In the genomic region with DNA sequence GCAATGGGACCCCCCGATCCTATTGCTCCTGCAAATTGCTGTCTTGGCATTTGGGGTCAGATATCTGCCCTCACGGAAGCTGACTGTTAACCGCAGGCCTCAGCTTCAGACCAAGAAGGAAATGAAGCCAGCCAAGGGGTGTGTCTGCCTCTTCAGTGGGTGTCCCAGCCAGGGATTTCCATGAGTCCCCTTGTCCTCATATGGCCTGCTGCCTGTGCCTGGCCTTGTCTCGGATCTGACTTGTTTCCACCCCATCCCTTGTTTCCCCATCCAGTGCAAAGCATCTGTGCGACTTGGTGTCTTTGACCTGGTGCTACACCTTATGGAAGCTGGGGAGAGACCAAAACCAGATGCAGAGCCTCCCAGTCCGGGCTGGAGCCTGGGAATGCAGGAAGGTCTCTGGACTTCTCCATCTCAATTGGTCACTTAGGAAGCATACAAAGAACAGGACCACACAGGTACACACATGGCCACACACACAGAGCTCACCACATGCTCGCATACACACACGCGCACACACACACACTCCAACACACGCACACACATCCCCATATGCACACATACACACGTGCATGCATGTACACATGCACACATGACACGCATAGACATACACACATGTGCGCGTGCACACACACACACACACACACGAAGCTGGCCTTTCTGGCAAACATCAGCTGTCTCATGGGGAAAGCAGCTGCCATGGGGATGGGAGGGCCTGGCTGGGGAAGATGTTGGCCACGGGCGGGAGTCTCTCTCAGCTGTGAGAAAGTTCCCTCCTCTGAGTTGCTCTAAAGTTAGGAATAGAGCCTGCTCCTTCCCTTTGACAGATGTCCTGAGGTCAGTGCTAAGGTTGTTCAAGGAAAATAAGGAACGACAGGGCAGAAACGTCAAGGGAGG, we compare ENCODE assay signal across 15 cellular contexts.
A peak's percentile ranks its signal among the peaks of the same experiment; 100 is the strongest.
DNase-seq lines count a peak whose midpoint lies in the region; ATAC-seq, FAIRE-seq and TF ChIP-seq lines count a peak whose summit lies in the region.
"Had no signal": no experiment of that assay in that cellular context is flagged by ENCODE, and none has a peak within 500 bp of the region (broad histone marks: within the 10 kb centered on the region; RNA-seq: fewer than 3 reads in every experiment).

No MANE protein-coding gene starts in this region.

- H3K36me3 Mint-ChIP-seq in neural crest cell (ENCODE audit: low read depth) = peaks cover 39% of the 10 kb centered on the region

- no peak overlapping the region for H2AK5ac ChIP-seq in H1 (ENCODE audit: low read depth, low read length)

- no peaks in the 10 kb centered on the region for H3K9me3 Mint-ChIP-seq in neural crest cell
- H3K9me3 Mint-ChIP-seq: nephron had no signal

- peak; percentile 38 for DNase-seq in ELR (ENCODE audit: low read depth)
- peak; percentile 43 for DNase-seq in KBM-7
- DNase-seq in H1 (ENCODE audit: low read depth in 1 of 2, low spot score in 2 of 2) = no peak
- no peak for DNase-seq in neural crest cell (ENCODE audit: low read depth, low spot score)
- no peak for DNase-seq in islet precursor cell
- DNase-seq: activated CD4-positive, alpha-beta T cell treated with anti-CD3 and anti-CD28 coated beads, Interleukin-2, amount 50 U/mL, for 4 hours; activated gamma-delta T cell treated with Interleukin-2 at 50 U/mL for 16 hours; hippocampal formation; NCI-H1105 treated with DMSO at 0.1 percent for 48 hours; NCI-H526 had no signal

- no peak overlapping the region for H3K56ac ChIP-seq in H1 (replicated peaks; ENCODE audit: insufficient read length, low read depth, low read length)

- no peak overlapping the region for H2BK12ac ChIP-seq in H1 (ENCODE audit: low read depth, low read length)

- no peak overlapping the region for H3K4ac ChIP-seq in H1 (replicated peaks; ENCODE audit: insufficient read length, low read depth, low read length)

- CTCF ChIA-PET in H1 (lab: Charles Lee; ENCODE audit: partially characterized antibody) = interaction anchor here (0.5 to 3.0 kb wide), 9 partner anchors 9 to 1248 kb away, joined by 3 to 7 read pairs (median 4); no protein-coding TSS in a partner anchor

- H4K20me1 ChIP-seq in H1 (replicated peaks in 1 of 2; ENCODE audit: control insufficient read depth in 1 of 2, insufficient read depth in 2 of 2, low read length in 2 of 2) = peaks cover 3 to 26% of the 10 kb centered on the region in 2 experiments

- peaks cover 7 to 54% (median 28%) of the 10 kb centered on the region in 4 experiments; a peak in 7 of 8 replicates for H3K36me3 ChIP-seq in H1 (ENCODE audit: control insufficient read depth in 2 of 4, insufficient read depth in 4 of 4, low read length in 3 of 4)
- H3K36me3 ChIP-seq: cardiac muscle cell had no signal

- no peaks in the 10 kb centered on the region for H3K23me2 ChIP-seq in H1 (ENCODE audit: low read depth, low read length)

- H2BK20ac ChIP-seq in H1 (ENCODE audit: low read length) = no peak overlapping the region

- in situ Hi-C loops in KBM-7 (cut with MboI; ENCODE audit: low pct_unique_long_range_greater_than_20kb, low sequenced_read_pairs) = no loop called here

- H2BK15ac ChIP-seq in H1 (ENCODE audit: low read length) = no peak overlapping the region

- H2BK5ac ChIP-seq in H1 (ENCODE audit: low read depth, low read length) = no peak overlapping the region

- no peak overlapping the region for H3K14ac ChIP-seq in H1 (ENCODE audit: insufficient read length)

- H4K8ac ChIP-seq in H1 (ENCODE audit: extremely low read depth, insufficient read depth, low read length) = no peak overlapping the region

- H3K4me1 Mint-ChIP-seq in neural crest cell = no peaks in the 10 kb centered on the region

- no peak for TF ChIP-seq POLR2A in H1 (IDR thresholded peaks at IDR 0.05; ENCODE audit: control extremely low read depth in 1 of 2, low read depth in 2 of 2, low read length in 2 of 2)

- H3K23ac ChIP-seq in H1 (ENCODE audit: insufficient read length) = no peak overlapping the region

- 85% methylated on average over 19 of the region's 19 CpGs; no CpG with 5 or more reads in 1 of the 2 experiments for WGBS in H1 (ENCODE audit: extremely low coverage in 1 of 2, insufficient coverage in 1 of 2, insufficient read length in 1 of 2, insufficient replicate concordance in 2 of 2, low coverage in 1 of 2, low lambda C conversion rate in 2 of 2, missing lambda C conversion rate in 1 of 2), 2 experiments

- H3K27ac ChIP-seq in H1 (ENCODE audit: low read depth, low read length) = no peak overlapping the region
- H3K27ac ChIP-seq: cardiac muscle cell had no signal

- ATAC-seq in HG03460 (IDR thresholded peaks at IDR 0.05; ENCODE audit: unreplicated experiment) (no peak), GM18519 (IDR thresholded peaks at IDR 0.05; ENCODE audit: low FRiP score, unreplicated experiment) (no peak), GM21381 (IDR thresholded peaks at IDR 0.05; ENCODE audit: unreplicated experiment) (no peak)

- H3K79me1 ChIP-seq in H1 (ENCODE audit: low read depth, low read length) = peaks cover 2% of the 10 kb centered on the region

- H3K4me3 ChIP-seq in H1 (ENCODE audit: extremely low read depth in 1 of 4, insufficient read depth in 2 of 4, low read depth in 3 of 4, low read length in 4 of 4) = no peak overlapping the region
- H3K4me3 ChIP-seq: cardiac muscle cell had no signal

- H3K27ac Mint-ChIP-seq in neural crest cell (ENCODE audit: unreplicated experiment) = no peak overlapping the region
- H3K27ac Mint-ChIP-seq: nephron had no signal

- H3K9me3 ChIP-seq in H1 (ENCODE audit: insufficient read depth in 2 of 2, low read depth in 1 of 2, low read length in 1 of 2) = no peaks in the 10 kb centered on the region

- H3K4me2 ChIP-seq in H1 (ENCODE audit: insufficient read depth in 1 of 2, low read depth in 2 of 2, low read length in 2 of 2) = no peak overlapping the region

- no peak overlapping the region for H2AFZ ChIP-seq in H1 (ENCODE audit: low read length)

- H3K9ac ChIP-seq in H1 (replicated peaks in 1 of 4; ENCODE audit: extremely low read depth in 1 of 4, low read depth in 3 of 4, low read length in 3 of 4) = no peak overlapping the region

- no peak for TF ChIP-seq EP300 in H1 (IDR thresholded peaks at IDR 0.05; ENCODE audit: borderline replicate concordance in 1 of 2, low read depth in 2 of 2, low read length in 2 of 2)

- H2BK120ac ChIP-seq in H1 (replicated peaks; ENCODE audit: low read depth, low read length) = no peak overlapping the region

- H4K91ac ChIP-seq in H1 (replicated peaks; ENCODE audit: insufficient read length, low read length) = no peak overlapping the region

- POLR2A ChIA-PET in H1 (lab: Charles Lee; ENCODE audit: partially characterized antibody) = interaction anchor here (0.8 to 1.5 kb wide), 2 partner anchors 59 to 136 kb away, joined by 3 read pairs; no protein-coding TSS in a partner anchor

- H3K27me3 Mint-ChIP-seq in neural crest cell (ENCODE audit: low read depth) = no peaks in the 10 kb centered on the region

- no peak for TF ChIP-seq CTCF in H1 (IDR thresholded peaks at IDR 0.05; ENCODE audit: control extremely low read depth in 1 of 3, insufficient read depth in 1 of 3, low read depth in 1 of 3, low read length in 3 of 3)
- TF ChIP-seq CTCF in neural crest cell (conservative IDR thresholded peaks at IDR 0.05) = no peak

- H4K5ac ChIP-seq in H1 (ENCODE audit: insufficient read length, low read depth, low read length) = no peak overlapping the region

- TF ChIP-seq RAD21 in H1 (IDR thresholded peaks at IDR 0.05 in 1 of 2, conservative IDR thresholded peaks at IDR 0.05 in 1 of 2; ENCODE audit: low read depth in 2 of 2, low read length in 2 of 2) = no peak

- H3K4me3 Mint-ChIP-seq in neural crest cell = peak overlapping the region; percentile 28
- H3K4me3 Mint-ChIP-seq: nephron had no signal

- no peak overlapping the region for H3K18ac ChIP-seq in H1 (ENCODE audit: extremely low read depth, low read length)

- FAIRE-seq in H1 (lab: Jason Lieb, UNC) = no peak

- no peaks in the 10 kb centered on the region; a peak in 1 of 7 replicates for H3K27me3 ChIP-seq in H1 (replicated peaks in 1 of 4; ENCODE audit: control insufficient read depth in 3 of 4, extremely low read depth in 1 of 4, insufficient read depth in 3 of 4, low read length in 3 of 4)
- H3K27me3 ChIP-seq: cardiac muscle cell had no signal

- H3K4me1 ChIP-seq in H1 (replicated peaks in 1 of 4; ENCODE audit: control insufficient read depth in 3 of 4, insufficient read depth in 4 of 4, low read length in 3 of 4) = no peaks in the 10 kb centered on the region

- no peaks in the 10 kb centered on the region for H3K79me2 ChIP-seq in H1 (ENCODE audit: control insufficient read depth in 1 of 2, insufficient read depth in 2 of 2, low read length in 2 of 2)

TF ChIP-seq in H1, 55 proteins besides CTCF, POLR2A, EP300 and RAD21:
- TF ChIP-seq POLR2AphosphoS5 (IDR thresholded peaks at IDR 0.05; ENCODE audit: low read depth, low read length) (peak; percentile 35; the same call in 1 of the 2 replicates), SIX5 (IDR thresholded peaks at IDR 0.05; ENCODE audit: low read depth, low read length) (no peak)

Comparison
In these comparisons a context has a peak if more than half of its experiments do, and no peak if none do; other contexts are left out.
1. DNase-seq: peak in ELR (single experiment) and KBM-7 (single experiment); none in H1 (0 of 2), neural crest cell (single experiment) and islet precursor cell (single experiment).